In the genomic region with DNA sequence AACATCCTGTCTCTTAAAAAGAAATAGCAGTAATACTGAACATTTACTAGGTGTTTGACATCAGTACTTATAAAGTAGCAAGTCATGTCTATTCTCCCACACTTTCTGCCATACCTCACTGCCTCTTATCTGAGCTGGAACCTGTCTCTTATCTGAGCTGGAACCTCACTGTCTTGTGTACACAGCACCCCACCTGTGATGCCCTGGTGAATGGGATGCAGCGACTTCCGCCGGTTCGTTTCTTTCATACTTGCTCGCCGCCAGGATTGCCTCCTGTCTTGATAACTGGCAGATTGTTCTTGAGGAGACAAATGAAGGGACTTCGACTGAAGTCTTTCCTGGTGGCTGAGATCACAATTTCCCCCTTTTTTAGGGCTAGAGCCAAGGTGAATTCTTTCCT, we compare ENCODE assay signal across 15 cellular contexts. TPM values are rescaled to one million over a fixed set of nuclear protein-coding genes. Genes with fewer than 3 reads are reported as not detected.
A peak's percentile ranks its signal among the peaks of the same experiment; 100 is the strongest.
DNase-seq lines count a peak whose midpoint lies in the region; ATAC-seq, FAIRE-seq and TF ChIP-seq lines count a peak whose summit lies in the region.
"Had no signal": no experiment of that assay in that cellular context is flagged by ENCODE, and none has a peak within 500 bp of the region (broad histone marks: within the 10 kb centered on the region; RNA-seq: fewer than 3 reads in every experiment).

No MANE protein-coding gene starts in this region.

- H3K4me2 ChIP-seq in K562 (ENCODE audit: insufficient read depth, low read length): 0 out of 2 replicates have a peak overlapping the region, but pooled peaks have one; percentile 23
- no peak overlapping the region for H3K4me2 ChIP-seq in osteoblast (ENCODE audit: insufficient read depth, low read length)

- intact Hi-C loops in CD4-positive, alpha-beta T cell (cut with DNase I, micrococcal nuclease): loop anchor here (5.0 kb wide), 1 partner anchor 163 kb away; the partner anchor contains the start of gene RAB5IF (in 2 of the 2)
- intact Hi-C loops in K562 (cut with micrococcal nuclease): loop anchor here (5.0 kb wide), 1 partner anchor 92 kb away; a partner anchor contains a TSS

- H3K27ac ChIP-seq in CD4-positive, alpha-beta T cell (ENCODE audit: low read depth, low read length): no peak overlapping the region
- peak overlapping the region; percentile 20; the same call in 1 of the 3 replicates for H3K27ac ChIP-seq in K562 (ENCODE audit: extremely low read depth, low read depth, low read length)
- H3K27ac ChIP-seq in osteoblast (ENCODE audit: low read depth, low read length): no peak overlapping the region
- H3K27ac ChIP-seq: SJCRH30 had no signal

- H3K27me3 Mint-ChIP-seq in CD4-positive, alpha-beta T cell: no peaks in the 10 kb centered on the region
- H3K27me3 Mint-ChIP-seq in HFFc6 (ENCODE audit: insufficient read depth): peaks cover 10% of the 10 kb centered on the region

- H3K4me3 ChIP-seq in K562: no peak overlapping the region
- H3K4me3 ChIP-seq in osteoblast (ENCODE audit: insufficient read depth, low read length): no peak overlapping the region
- H3K4me3 ChIP-seq: SJCRH30 had no signal

- peaks cover 22 to 25% of the 10 kb centered on the region in 2 experiments; a peak in 4 of 5 replicates for H3K4me1 ChIP-seq in K562 (replicated peaks in 1 of 2; ENCODE audit: control insufficient read depth in 2 of 2, insufficient read depth in 2 of 2, low read length in 2 of 2)
- peaks cover 28% of the 10 kb centered on the region for H3K4me1 ChIP-seq in osteoblast (ENCODE audit: insufficient read depth, low read length)

- H3K36me3 ChIP-seq in K562 (ENCODE audit: control insufficient read depth, insufficient read depth, low read length) (peaks cover 31% of the 10 kb centered on the region), osteoblast (ENCODE audit: insufficient read depth, low read length) (peaks cover 6% of the 10 kb centered on the region)

- H3K4me3 Mint-ChIP-seq in CD4-positive, alpha-beta T cell: peak overlapping the region; percentile 43
- no peak overlapping the region for H3K4me3 Mint-ChIP-seq in HFFc6

- in situ Hi-C loops in K562 (cut with MboI): no loop called here

- POLR2A ChIA-PET in CD4-positive, alpha-beta T cell (lab: Charles Lee): no interaction called here
- POLR2A ChIA-PET in K562 (lab: Yijun Ruan, JAX): interaction anchor here (0.6 to 1.8 kb wide), 4 partner anchors 14 to 131 kb away, joined by 3 to 5 read pairs (median 4); no protein-coding TSS in a partner anchor

- 7% methylated on average over 7 of the region's 7 CpGs for WGBS in K562 (ENCODE audit: insufficient coverage, low coverage, missing lambda C conversion rate)

- TF ChIP-seq EP300 in K562 (IDR thresholded peaks at IDR 0.05; ENCODE audit: low read length): peak; percentile 71; the same call in 1 of the 2 replicates

- TF ChIP-seq CTCF in CD4-positive, alpha-beta T cell (IDR thresholded peaks at IDR 0.05): no peak
- TF ChIP-seq CTCF in HFFc6 (IDR thresholded peaks at IDR 0.05): no peak
- TF ChIP-seq CTCF in K562 (IDR thresholded peaks at IDR 0.05 in 2 of 3, conservative IDR thresholded peaks at IDR 0.05 in 1 of 3; ENCODE audit: insufficient read depth in 2 of 3, low read depth in 1 of 3, low read length in 3 of 3): no peak
- no peak for TF ChIP-seq CTCF in osteoblast (IDR thresholded peaks at IDR 0.05; ENCODE audit: extremely low read depth, low read depth, low read length)

- DNase-seq in CD4-positive, alpha-beta T cell: no peak
- no peak for DNase-seq in HFFc6
- DNase-seq in K562 (ENCODE audit: extremely low read depth in 1 of 4, low spot score in 3 of 4): peak in 2 of 4 experiments; percentile 47 to 70
- DNase-seq in osteoblast (ENCODE audit: insufficient read length, low spot score, missing footprints): peak; percentile 34
- no peak for DNase-seq in T1000 (lab: John Stamatoyannopoulos, UW)
- no peak for DNase-seq in NCI-H1048 (lab: John Stamatoyannopoulos, UW)
- DNase-seq: MV-4-11, NCI-H1436, NCI-H2081 treated with DMSO at 0.1 percent for 48 hours, NCI-H524, SJCRH30 had no signal

- no peak for TF ChIP-seq RAD21 in K562 (CRISPR knock-in tag; conservative IDR thresholded peaks at IDR 0.05 in 1 of 2, IDR thresholded peaks at IDR 0.05 in 1 of 2)

- H3K9me3 ChIP-seq in CD4-positive, alpha-beta T cell (ENCODE audit: control insufficient read depth, low read length): no peaks in the 10 kb centered on the region
- H3K9me3 ChIP-seq in K562 (replicated peaks; ENCODE audit: control insufficient read depth, insufficient read depth, low read depth, low read length) (no peaks in the 10 kb centered on the region), osteoblast (ENCODE audit: low read depth, low read length) (no peaks in the 10 kb centered on the region)
- H3K9me3 ChIP-seq: SJCRH30 had no signal

- BruUV-seq in K562 (replicated peaks; lab: Mats Ljungman, UMichigan): no TSS peak

- peak overlapping the region in 1 of 2 experiments; percentile 63; a peak in 2 of 4 replicates for H3K9ac ChIP-seq in K562 (ENCODE audit: insufficient read depth in 1 of 2, low read depth in 2 of 2, low read length in 2 of 2)

- H3K9me1 ChIP-seq in K562 (ENCODE audit: control insufficient read depth, insufficient read depth, low read length): no peaks in the 10 kb centered on the region

- no peak overlapping the region for H3K27ac Mint-ChIP-seq in CD4-positive, alpha-beta T cell
- peak overlapping the region; percentile 9; the same call in 1 of the 2 replicates for H3K27ac Mint-ChIP-seq in HFFc6

- H3K79me2 ChIP-seq in K562 (ENCODE audit: control insufficient read depth, insufficient read depth, low read length): peaks cover 14% of the 10 kb centered on the region
- peaks cover 17% of the 10 kb centered on the region for H3K79me2 ChIP-seq in osteoblast (ENCODE audit: insufficient read depth, low read length)

- no peak for FAIRE-seq in K562 (lab: Jason Lieb, UNC)
- FAIRE-seq: G401.6, GM12891 had no signal

- H4K20me1 ChIP-seq in K562 (replicated peaks; ENCODE audit: control insufficient read depth, insufficient read depth, low read length): no peaks in the 10 kb centered on the region; the same call in 1 of the 2 replicates
- no peaks in the 10 kb centered on the region for H4K20me1 ChIP-seq in osteoblast (ENCODE audit: insufficient read depth, low read length)

- CTCF ChIA-PET in CD4-positive, alpha-beta T cell (lab: Charles Lee): no interaction called here
- CTCF ChIA-PET in K562 (lab: Yijun Ruan, JAX; ENCODE audit: low intra/inter-chr PET ratio): no interaction called here

- H3K27me3 ChIP-seq in CD4-positive, alpha-beta T cell (ENCODE audit: control insufficient read depth, insufficient read depth, low read length): no peaks in the 10 kb centered on the region
- no peaks in the 10 kb centered on the region for H3K27me3 ChIP-seq in K562 (ENCODE audit: control insufficient read depth in 2 of 2, insufficient read depth in 2 of 2, low read length in 2 of 2)
- no peaks in the 10 kb centered on the region for H3K27me3 ChIP-seq in osteoblast (ENCODE audit: insufficient read depth, low read length)
- H3K27me3 ChIP-seq: SJCRH30 had no signal

- no peak for TF ChIP-seq POLR2A in K562 (conservative IDR thresholded peaks at IDR 0.05)

- no peak for ATAC-seq in CD4-positive, alpha-beta T cell (ENCODE audit: poor library complexity)
- ATAC-seq in K562: no peak
- no peak for ATAC-seq in GM19467 (IDR thresholded peaks at IDR 0.05; ENCODE audit: unreplicated experiment)

- H3K4me1 Mint-ChIP-seq in CD4-positive, alpha-beta T cell (ENCODE audit: low read depth): peaks cover 21% of the 10 kb centered on the region
- H3K4me1 Mint-ChIP-seq in HFFc6 (ENCODE audit: low read depth): peaks cover 57% of the 10 kb centered on the region

- H2AFZ ChIP-seq in K562 (ENCODE audit: low read depth, low read length) (no peak overlapping the region), osteoblast (ENCODE audit: low read length) (no peak overlapping the region)

- peaks cover 20% of the 10 kb centered on the region for H3K36me3 Mint-ChIP-seq in CD4-positive, alpha-beta T cell (ENCODE audit: low read depth)
- no peaks in the 10 kb centered on the region; the same call in 1 of the 2 replicates for H3K36me3 Mint-ChIP-seq in HFFc6 (ENCODE audit: low read depth)
- H3K36me3 Mint-ChIP-seq: IgD-negative memory B cell had no signal

- H3K9me3 Mint-ChIP-seq in CD4-positive, alpha-beta T cell: no peaks in the 10 kb centered on the region
- no peaks in the 10 kb centered on the region for H3K9me3 Mint-ChIP-seq in HFFc6
- H3K9me3 Mint-ChIP-seq: IgD-negative memory B cell had no signal

RNA-seq across cellular contexts. Expression of gene DSN1, which starts 2.9 kb away (rescaled TPM):
- 10 to 100 TPM; 10.5 to 14.3 TPM for total RNA-seq in CD4-positive, alpha-beta T cell
- 10 to 100 TPM in 5 of 6 experiments, 1 to 10 TPM in 1; 8.6 to 15.7 (median 14.0) TPM for total RNA-seq in HFFc6 (2021; fragmentation: NEBNext Ultra II Directional; extraction: Animal tissue kit (Norgen Biotek cat#: 25700))
- total RNA-seq in K562 (2011; cell fraction: chromatin; rRNA removed; ENCODE audit: low replicate concordance): 16.5 and 34.2 TPM in 2 replicates
- total RNA-seq in K562 (2011; cell fraction: nucleolus; rRNA removed): 14.5 and 17.0 TPM in 2 replicates
- total RNA-seq in K562 (2011; cell fraction: nucleoplasm; rRNA removed): 20.0 and 20.1 TPM in 2 replicates
- 25.7 and 27.0 TPM in 2 replicates for total RNA-seq in K562 (2014; rRNA removed)
- total RNA-seq in K562 (2014; rRNA removed; fragmentation: Illumina TruSeq; extraction: Trizol): 35.6 and 36.9 TPM in 2 replicates
- 29.1 and 29.9 TPM in 2 replicates for total RNA-seq in K562 (2015; rRNA removed; fragmentation: Illumina TruSeq; extraction: Trizol)
- total RNA-seq in K562 (2021): 22.6 and 23.3 TPM in 2 replicates
- 37.3 and 45.3 TPM in 2 replicates for polyA plus RNA-seq in K562 (2011; rRNA removed)
- polyA plus RNA-seq in K562 (2011; cell fraction: cytosol; rRNA removed): 16.9 and 22.5 TPM in 2 replicates
- polyA plus RNA-seq in K562 (2011; cell fraction: nucleus; rRNA removed): 15.7 and 16.4 TPM in 2 replicates
- polyA plus RNA-seq in K562 (2012): 20.8 and 32.3 TPM in 2 replicates
- 31.0 and 33.8 TPM in 2 replicates for polyA plus RNA-seq in K562 (2014; fragmentation: Illumina TruSeq; extraction: Trizol)
- polyA plus RNA-seq in K562 (2014; fragmentation: Nextera tagmentation; extraction: Ambion mirVana): 10 to 100 TPM; 31.1 to 42.4 TPM
- polyA plus RNA-seq in K562 (2014; rRNA removed): 30.3 and 30.5 TPM in 2 replicates
- polyA minus RNA-seq in K562 (2011; rRNA and poly(A)+ RNA removed): 26.9 and 27.8 TPM in 2 replicates
- polyA minus RNA-seq in K562 (2011; cell fraction: cytosol; rRNA and poly(A)+ RNA removed): 10.3 and 12.1 TPM in 2 replicates
- 12.5 and 13.2 TPM in 2 replicates for polyA minus RNA-seq in K562 (2011; cell fraction: nucleus; rRNA and poly(A)+ RNA removed)
- total RNA-seq in osteoblast: 8.0 and 9.7 TPM in 2 replicates

RNA-seq across cellular contexts. Expression of gene NDRG3, which starts 24.8 kb away (rescaled TPM):
- total RNA-seq in CD4-positive, alpha-beta T cell: 10 to 100 TPM; 17.3 to 17.5 TPM
- total RNA-seq in HFFc6 (2021; fragmentation: NEBNext Ultra II Directional; extraction: Animal tissue kit (Norgen Biotek cat#: 25700)): 10 to 100 TPM; 32.8 to 42.3 (median 37.2) TPM
- total RNA-seq in K562 (2011; cell fraction: chromatin; rRNA removed; ENCODE audit: low replicate concordance): 20.4 and 24.9 TPM in 2 replicates
- 8.9 and 9.0 TPM in 2 replicates for total RNA-seq in K562 (2011; cell fraction: nucleolus; rRNA removed)
- total RNA-seq in K562 (2011; cell fraction: nucleoplasm; rRNA removed): 13.2 and 20.0 TPM in 2 replicates
- 14.9 and 20.8 TPM in 2 replicates for total RNA-seq in K562 (2014; rRNA removed)
- total RNA-seq in K562 (2014; rRNA removed; fragmentation: Illumina TruSeq; extraction: Trizol): 26.6 and 28.3 TPM in 2 replicates
- 23.0 and 24.4 TPM in 2 replicates for total RNA-seq in K562 (2015; rRNA removed; fragmentation: Illumina TruSeq; extraction: Trizol)
- total RNA-seq in K562 (2021): 24.5 and 25.6 TPM in 2 replicates
- 25.0 and 27.6 TPM in 2 replicates for polyA plus RNA-seq in K562 (2011; rRNA removed)
- 23.3 and 24.8 TPM in 2 replicates for polyA plus RNA-seq in K562 (2011; cell fraction: cytosol; rRNA removed)
- 20.6 and 24.7 TPM in 2 replicates for polyA plus RNA-seq in K562 (2011; cell fraction: nucleus; rRNA removed)
- polyA plus RNA-seq in K562 (2012): 22.5 and 24.6 TPM in 2 replicates
- polyA plus RNA-seq in K562 (2014; fragmentation: Illumina TruSeq; extraction: Trizol): 32.1 and 39.4 TPM in 2 replicates
- polyA plus RNA-seq in K562 (2014; fragmentation: Nextera tagmentation; extraction: Ambion mirVana): 10 to 100 TPM; 15.2 to 23.8 TPM
- polyA plus RNA-seq in K562 (2014; rRNA removed): 14.6 and 19.0 TPM in 2 replicates
- polyA minus RNA-seq in K562 (2011; rRNA and poly(A)+ RNA removed): 18.8 and 25.3 TPM in 2 replicates
- polyA minus RNA-seq in K562 (2011; cell fraction: cytosol; rRNA and poly(A)+ RNA removed): 19.8 and 26.8 TPM in 2 replicates
- polyA minus RNA-seq in K562 (2011; cell fraction: nucleus; rRNA and poly(A)+ RNA removed): 2.8 and 6.2 TPM in 2 replicates
- total RNA-seq in osteoblast: 26.4 and 31.2 TPM in 2 replicates
